In genomic region chr5:34833090-34833489, GRCh38 we compare ENCODE assay signal across 20 cellular contexts. TPM values are rescaled to one million over a fixed set of nuclear protein-coding genes. Genes with fewer than 3 reads are reported as not detected.
"Had no signal": no experiment of that assay in that cellular context is flagged by ENCODE, and none has a peak within 500 bp of the region (broad histone marks: within the 10 kb centered on the region; RNA-seq: fewer than 3 reads in every experiment).

No MANE protein-coding gene starts in this region.

- H3K27me3 ChIP-seq: dorsolateral prefrontal cortex, esophagus muscularis mucosa, gastrocnemius medialis, heart right ventricle, pancreas, testis had no signal

- DNase-seq: cortex of kidney; dorsolateral prefrontal cortex; effector CD8-positive, alpha-beta T cell; gastrocnemius medialis; heart right ventricle; hypothalamus; kidney glomerular epithelial cell; midbrain; occipital lobe; pancreas; right cardiac atrium; small intestine; stimulated activated CD4-positive, alpha-beta T cell treated with anti-CD3 and anti-CD28 coated beads, Interleukin-2, amount 100 ng/mL, for 48 hours; testis had no signal

- H3K4me3 ChIP-seq: dorsolateral prefrontal cortex, esophagus muscularis mucosa, gastrocnemius medialis, heart right ventricle, pancreas, testis had no signal

- ATAC-seq: gastrocnemius medialis, pancreas had no signal

- H3K36me3 ChIP-seq: gastrocnemius medialis had no signal

- H3K4me1 ChIP-seq: esophagus muscularis mucosa, gastrocnemius medialis, pancreas had no signal

- H3K27ac ChIP-seq: epithelial cell of prostate, esophagus muscularis mucosa, gastrocnemius medialis, pancreas, testis had no signal

- H3K27ac Mint-ChIP-seq: stimulated activated naive CD8-positive, alpha-beta T cell treated with anti-CD3 and anti-CD28 coated beads, Interleukin-15, Interleukin-2, amounts not matched to agents 100 ng/mL and 50 ng/mL, for 24 hours had no signal

- H3K9me3 Mint-ChIP-seq: nephron; stimulated activated naive CD8-positive, alpha-beta T cell treated with anti-CD3 and anti-CD28 coated beads, Interleukin-15, Interleukin-2, amounts not matched to agents 100 ng/mL and 50 ng/mL, for 24 hours had no signal

- H3K27me3 Mint-ChIP-seq: progenitor cell of endocrine pancreas; stimulated activated naive CD8-positive, alpha-beta T cell treated with anti-CD3 and anti-CD28 coated beads, Interleukin-15, Interleukin-2, amounts not matched to agents 100 ng/mL and 50 ng/mL, for 24 hours had no signal

- H3K4me3 Mint-ChIP-seq: nephron; stimulated activated naive CD8-positive, alpha-beta T cell treated with anti-CD3 and anti-CD28 coated beads, Interleukin-15, Interleukin-2, amounts not matched to agents 100 ng/mL and 50 ng/mL, for 24 hours had no signal

- H3K9me3 ChIP-seq: esophagus muscularis mucosa, gastrocnemius medialis, heart right ventricle, pancreas, testis had no signal

RNA-seq across cellular contexts. Expression of gene TTC23L, which starts 5.9 kb away (rescaled TPM):
- total RNA-seq: esophagus muscularis mucosa, gastrocnemius medialis, right cardiac atrium, subcutaneous adipose tissue had no signal
- polyA plus RNA-seq: right cardiac atrium had no signal
